ENCODE assay signal across 9 cellular contexts in genomic region chr7:55517191-55517633, GRCh38. TPM values are rescaled to one million over a fixed set of nuclear protein-coding genes. Genes with fewer than 3 reads are reported as not detected.
DNase-seq lines count a peak whose midpoint lies in the region; ATAC-seq and TF ChIP-seq lines count a peak whose summit lies in the region.
"Had no signal": no experiment of that assay in that cellular context is flagged by ENCODE, and none has a peak within 500 bp of the region (broad histone marks: within the 10 kb centered on the region; RNA-seq: fewer than 3 reads in every experiment).

No MANE protein-coding gene starts in this region.

- H4K20me1 ChIP-seq in MM.1S (ENCODE audit: insufficient read depth, low read length), result no peaks in the 10 kb centered on the region

- H3K36me3 ChIP-seq in MM.1S (replicated peaks; ENCODE audit: insufficient read depth, low read length), result peaks cover 16% of the 10 kb centered on the region
- peaks cover 0 to 20% (median 9%) of the 10 kb centered on the region in 4 donors for H3K36me3 ChIP-seq in sigmoid colon

- H3K4me3 ChIP-seq in MM.1S (ENCODE audit: low read length) (no peak overlapping the region), sigmoid colon (no peak overlapping the region)

- H3K9ac ChIP-seq in MM.1S (ENCODE audit: low read length), result peak overlapping the region; percentile 18; the same call in 1 of the 2 replicates

- ATAC-seq in GM18873 (IDR thresholded peaks at IDR 0.05; ENCODE audit: low FRiP score, unreplicated experiment), result peak; percentile 82
- ATAC-seq in HG02610 (IDR thresholded peaks at IDR 0.05; ENCODE audit: unreplicated experiment), result peak; percentile 85

- peaks cover 89% of the 10 kb centered on the region for H3K79me2 ChIP-seq in MM.1S (ENCODE audit: low read length)

- no peaks in the 10 kb centered on the region for H3K9me2 ChIP-seq in MM.1S (replicated peaks; ENCODE audit: insufficient read depth, low read length)

- intact Hi-C loops in sigmoid colon (cut with DNase I), result no loop called here

- TF ChIP-seq CTCF in MM.1S (IDR thresholded peaks at IDR 0.05; ENCODE audit: low read length), result no peak
- TF ChIP-seq CTCF in sigmoid colon (IDR thresholded peaks at IDR 0.05), result no peak

- WGBS in sigmoid colon, 2 donors, result 83 to 86% methylated on average over 12 of the region's 12 CpGs

- no peak overlapping the region for H2AFZ ChIP-seq in MM.1S (ENCODE audit: low read length)

- H3K27me3 ChIP-seq in MM.1S (replicated peaks; ENCODE audit: insufficient read depth, low read length), result no peaks in the 10 kb centered on the region
- H3K27me3 ChIP-seq in sigmoid colon, result no peaks in the 10 kb centered on the region

- TF ChIP-seq EP300 in sigmoid colon (IDR thresholded peaks at IDR 0.05), result no peak

- H3F3A ChIP-seq in MM.1S (ENCODE audit: insufficient read depth, low read length), result peaks cover 62% of the 10 kb centered on the region

- no peak for TF ChIP-seq POLR2A in sigmoid colon (IDR thresholded peaks at IDR 0.05)

- peak; percentile 27 for DNase-seq in MM.1S
- DNase-seq in stimulated activated CD4-positive, alpha-beta T cell treated with anti-CD3 and anti-CD28 coated beads, Interleukin-12 subunit alpha, Interleukin-12 subunit beta, amount 100 ng/mL, for 48 hours (ENCODE audit: low read depth in 2 of 3, low spot score in 1 of 3), result peak; percentile 42 to 59 (median 48)
- DNase-seq in MV-4-11 (lab: John Stamatoyannopoulos, UW), result no peak
- DNase-seq in activated gamma-delta T cell treated with Interleukin-2 at 50 U/mL for 16 hours, result no peak
- no peak for DNase-seq in sigmoid colon
- DNase-seq in NCI-H82 (lab: John Stamatoyannopoulos, UW), result no peak
- DNase-seq: NCI-H1930 had no signal

- H3K9me3 ChIP-seq in MM.1S (replicated peaks; ENCODE audit: insufficient read depth, low read length), result no peaks in the 10 kb centered on the region
- no peaks in the 10 kb centered on the region for H3K9me3 ChIP-seq in sigmoid colon

- H3K27ac ChIP-seq in MM.1S (ENCODE audit: low read length) (peak overlapping the region; percentile 98), sigmoid colon (no peak overlapping the region)

- H3K4me1 ChIP-seq in MM.1S (ENCODE audit: low read length), result peaks cover 73% of the 10 kb centered on the region
- H3K4me1 ChIP-seq in sigmoid colon, result peaks cover 0 to 20% (median 19%) of the 10 kb centered on the region in 4 donors

- H3K4me2 ChIP-seq in MM.1S (ENCODE audit: low read depth, low read length), result peak overlapping the region; percentile 57

RNA-seq across cellular contexts. Expression of gene VOPP1, which starts 55.1 kb away (rescaled TPM):
- 10 to 100 TPM; 22.2 to 26.4 (median 24.3) TPM for total RNA-seq in sigmoid colon
- 10 to 100 TPM; 57.8 to 59.5 (median 59.5) TPM for polyA plus RNA-seq in sigmoid colon

Comparison
In these comparisons a context has a peak if more than half of its experiments do, and no peak if none do; other contexts are left out.
1. DNase-seq: peak in MM.1S (single experiment) and stimulated activated CD4-positive, alpha-beta T cell treated with anti-CD3 and anti-CD28 coated beads, Interleukin-12 subunit alpha, Interleukin-12 subunit beta, amount 100 ng/mL, for 48 hours (3 of 3); none in MV-4-11 (single experiment), activated gamma-delta T cell treated with Interleukin-2 at 50 U/mL for 16 hours (single experiment), sigmoid colon (single experiment) and NCI-H82 (single experiment).